ENCODE assay signal across 9 cellular contexts in genomic region chr21:34639882-34640788, GRCh38. TPM values are rescaled to one million over a fixed set of nuclear protein-coding genes. Genes with fewer than 3 reads are reported as not detected.
DNase-seq lines count a peak whose midpoint lies in the region; ATAC-seq and TF ChIP-seq lines count a peak whose summit lies in the region.
"Had no signal": no experiment of that assay in that cellular context is flagged by ENCODE, and none has a peak within 500 bp of the region (broad histone marks: within the 10 kb centered on the region; RNA-seq: fewer than 3 reads in every experiment).

No MANE protein-coding gene starts in this region.

- DNase-seq in CD4-positive, alpha-beta memory T cell: peak; percentile 2 to 47 (median 10)
- peak; percentile 30 for DNase-seq in T-helper 2 cell treated with Interferon-gamma antibody and Interleukin-4, amounts not matched to agents 5 μg/mL and 100 μg/mL, for 36 hours (ENCODE audit: low spot score)
- DNase-seq in immature natural killer cell: peak in 2 of 3 donors; percentile 11 to 22
- DNase-seq in suprapubic skin (ENCODE audit: low spot score in 2 of 2): no peak
- no peak for DNase-seq in NCI-H1105 (lab: John Stamatoyannopoulos, UW)
- DNase-seq in retina: no peak

- no peak for TF ChIP-seq CTCF in suprapubic skin (IDR thresholded peaks at IDR 0.05)

- ATAC-seq in GM21619 (IDR thresholded peaks at IDR 0.05; ENCODE audit: unreplicated experiment) (peak; percentile 33), GM21723 (IDR thresholded peaks at IDR 0.05; ENCODE audit: unreplicated experiment) (no peak)

- no peak overlapping the region for H3K27ac ChIP-seq in CD4-positive, alpha-beta memory T cell (ENCODE audit: low read depth, low read length)
- no peak overlapping the region for H3K27ac ChIP-seq in suprapubic skin
- H3K27ac ChIP-seq: cardiac muscle cell had no signal

- no peaks in the 10 kb centered on the region for H3K36me3 Mint-ChIP-seq in CD4-positive, alpha-beta memory T cell
- peaks cover 10% of the 10 kb centered on the region for H3K36me3 Mint-ChIP-seq in T-helper 2 cell treated with Interferon-gamma antibody and Interleukin-4, amounts not matched to agents 5 μg/mL and 100 μg/mL, for 36 hours (ENCODE audit: low read depth)
- H3K36me3 Mint-ChIP-seq in immature natural killer cell: no peaks in the 10 kb centered on the region

- no peak for TF ChIP-seq EP300 in suprapubic skin (IDR thresholded peaks at IDR 0.05)

- intact Hi-C loops in CD4-positive, alpha-beta memory T cell (cut with micrococcal nuclease): no loop called here

- no peaks in the 10 kb centered on the region for H3K9me3 ChIP-seq in CD4-positive, alpha-beta memory T cell (ENCODE audit: control insufficient read depth in 1 of 2, low read length in 2 of 2)
- no peaks in the 10 kb centered on the region for H3K9me3 ChIP-seq in suprapubic skin

- peaks cover 14% of the 10 kb centered on the region for H3K4me1 ChIP-seq in CD4-positive, alpha-beta memory T cell (ENCODE audit: insufficient read depth, low read length)
- H3K4me1 ChIP-seq in suprapubic skin: no peaks in the 10 kb centered on the region

- H3K9me3 Mint-ChIP-seq in CD4-positive, alpha-beta memory T cell: no peaks in the 10 kb centered on the region
- peaks cover 8% of the 10 kb centered on the region for H3K9me3 Mint-ChIP-seq in T-helper 2 cell treated with Interferon-gamma antibody and Interleukin-4, amounts not matched to agents 5 μg/mL and 100 μg/mL, for 36 hours
- H3K9me3 Mint-ChIP-seq in immature natural killer cell: no peaks in the 10 kb centered on the region

- H3K4me3 ChIP-seq in CD4-positive, alpha-beta memory T cell (ENCODE audit: low read length in 2 of 2): peak overlapping the region; percentile 22 to 65
- H3K4me3 ChIP-seq in suprapubic skin: no peak overlapping the region
- H3K4me3 ChIP-seq: cardiac muscle cell had no signal

- peaks cover 11 to 25% (median 18%) of the 10 kb centered on the region in 4 donors for H3K4me1 Mint-ChIP-seq in CD4-positive, alpha-beta memory T cell
- peaks cover 32% of the 10 kb centered on the region for H3K4me1 Mint-ChIP-seq in T-helper 2 cell treated with Interferon-gamma antibody and Interleukin-4, amounts not matched to agents 5 μg/mL and 100 μg/mL, for 36 hours (ENCODE audit: low read depth)
- H3K4me1 Mint-ChIP-seq in immature natural killer cell: peaks cover 10 to 19% of the 10 kb centered on the region in 2 donors

- WGBS in suprapubic skin: 43% methylated on average over 9 of the region's 9 CpGs

- peaks cover 0 to under 1% of the 10 kb centered on the region in 2 donors for H3K27me3 Mint-ChIP-seq in CD4-positive, alpha-beta memory T cell
- no peaks in the 10 kb centered on the region for H3K27me3 Mint-ChIP-seq in T-helper 2 cell treated with Interferon-gamma antibody and Interleukin-4, amounts not matched to agents 5 μg/mL and 100 μg/mL, for 36 hours (ENCODE audit: low read depth)
- peaks cover 0 to 5% (median 4%) of the 10 kb centered on the region in 3 donors for H3K27me3 Mint-ChIP-seq in immature natural killer cell (ENCODE audit: low read depth in 3 of 3)

- POLR2A ChIA-PET in CD4-positive, alpha-beta memory T cell (lab: Charles Lee; ENCODE audit: partially characterized antibody): no interaction called here

- H3K27me3 ChIP-seq in CD4-positive, alpha-beta memory T cell (ENCODE audit: insufficient read depth, low read length): no peaks in the 10 kb centered on the region
- peaks cover 5% of the 10 kb centered on the region for H3K27me3 ChIP-seq in suprapubic skin

- CTCF ChIA-PET in CD4-positive, alpha-beta memory T cell (lab: Charles Lee; ENCODE audit: partially characterized antibody): interaction anchor here (0.9 to 2.2 kb wide), 5 partner anchors 9 to 280 kb away, joined by 3 to 11 read pairs (median 3); no protein-coding TSS in a partner anchor

- H3K27ac Mint-ChIP-seq in CD4-positive, alpha-beta memory T cell: peak overlapping the region; percentile 21 to 88 (median 79)
- peak overlapping the region; percentile 96 for H3K27ac Mint-ChIP-seq in T-helper 2 cell treated with Interferon-gamma antibody and Interleukin-4, amounts not matched to agents 5 μg/mL and 100 μg/mL, for 36 hours
- H3K27ac Mint-ChIP-seq in immature natural killer cell: peak overlapping the region; percentile 38 to 83 (median 72)

- no peak for TF ChIP-seq POLR2A in suprapubic skin (IDR thresholded peaks at IDR 0.05)

- no peaks in the 10 kb centered on the region for H3K36me3 ChIP-seq in CD4-positive, alpha-beta memory T cell (ENCODE audit: insufficient read depth, low read length)
- H3K36me3 ChIP-seq in suprapubic skin: no peaks in the 10 kb centered on the region
- H3K36me3 ChIP-seq: cardiac muscle cell had no signal

- H3K4me3 Mint-ChIP-seq in CD4-positive, alpha-beta memory T cell: peak overlapping the region; percentile 74 to 93 (median 84)
- peak overlapping the region; percentile 81 for H3K4me3 Mint-ChIP-seq in T-helper 2 cell treated with Interferon-gamma antibody and Interleukin-4, amounts not matched to agents 5 μg/mL and 100 μg/mL, for 36 hours
- H3K4me3 Mint-ChIP-seq in immature natural killer cell: peak overlapping the region; percentile 36 to 86 (median 74)

RNA-seq across cellular contexts. Expression of gene RCAN1, which starts 25.2 kb away (rescaled TPM):
- 1 to 10 TPM; 4.7 to 6.3 TPM for total RNA-seq in CD4-positive, alpha-beta memory T cell
- polyA plus RNA-seq in CD4-positive, alpha-beta memory T cell: 10 to 100 TPM; 12.1 to 15.0 TPM
- 10 to 100 TPM; 14.2 to 24.6 (median 17.5) TPM for polyA plus RNA-seq in immature natural killer cell
- 10 to 100 TPM in 3 of 4 donors, 1 to 10 TPM in 1; 8.7 to 27.5 (median 22.8) TPM for total RNA-seq in suprapubic skin

RNA-seq across cellular contexts. Expression of gene CLIC6, which starts 28.7 kb away (rescaled TPM):
- under 1 TPM; 0.30 to 0.67 TPM for total RNA-seq in CD4-positive, alpha-beta memory T cell
- polyA plus RNA-seq in CD4-positive, alpha-beta memory T cell: under 1 TPM in 1 of 2 donors, not detected in 1; 0.09 TPM
- not detected for polyA plus RNA-seq in immature natural killer cell
- total RNA-seq in suprapubic skin: 1 to 10 TPM; 2.5 to 10.0 (median 3.7) TPM
- total RNA-seq: cardiac muscle cell had no signal
- polyA plus RNA-seq: cardiac muscle cell had no signal

Comparison
In these comparisons a context has a peak if more than half of its experiments do, and no peak if none do; other contexts are left out.
1. DNase-seq: peak in CD4-positive, alpha-beta memory T cell (5 of 5), T-helper 2 cell treated with Interferon-gamma antibody and Interleukin-4, amounts not matched to agents 5 μg/mL and 100 μg/mL, for 36 hours (single experiment) and immature natural killer cell (2 of 3); none in suprapubic skin (0 of 2), NCI-H1105 (single experiment) and retina (single experiment).
2. Peak in every context shown above with its lines, with median percentiles within 50 percentile points of each other: H3K27ac Mint-ChIP-seq and H3K4me3 Mint-ChIP-seq.